9 cellular contexts compared by ENCODE assay signal in the genomic region with DNA sequence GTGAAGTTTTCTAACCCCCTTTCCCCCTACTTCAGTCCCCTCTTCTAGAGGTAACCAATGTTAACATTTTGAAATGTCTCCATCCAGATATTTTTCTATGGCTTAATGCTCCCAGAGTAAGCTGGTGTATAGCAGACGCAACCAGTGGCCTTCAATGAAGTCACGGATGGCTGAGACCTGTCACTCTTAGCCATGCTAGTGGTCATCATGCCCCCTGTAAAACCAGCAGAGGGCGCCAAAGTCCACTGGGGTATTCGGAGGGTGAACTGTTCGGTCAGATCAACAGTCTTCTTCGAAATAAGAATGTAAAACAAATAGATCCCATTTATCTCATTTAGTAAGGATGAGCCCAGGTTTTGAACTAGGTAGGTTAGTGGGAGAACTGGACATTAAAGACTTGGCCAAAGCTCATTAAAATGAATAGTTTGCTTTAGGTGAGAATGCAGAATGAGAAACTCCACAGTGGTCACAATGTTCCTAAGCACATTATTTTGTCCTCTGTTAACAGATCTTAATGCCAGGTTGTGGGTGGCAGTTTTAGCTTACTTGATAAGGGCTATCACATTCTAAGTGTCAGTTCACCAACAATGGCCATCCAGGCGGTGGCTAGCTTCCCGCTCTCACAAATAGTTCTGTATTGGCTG. TPM values are rescaled to one million over a fixed set of nuclear protein-coding genes. Genes with fewer than 3 reads are reported as not detected.
DNase-seq lines count a peak whose midpoint lies in the region; ATAC-seq and TF ChIP-seq lines count a peak whose summit lies in the region.
"Had no signal": no experiment of that assay in that cellular context is flagged by ENCODE, and none has a peak within 500 bp of the region (broad histone marks: within the 10 kb centered on the region; RNA-seq: fewer than 3 reads in every experiment).

No MANE protein-coding gene starts in this region.

- H3K9me3 Mint-ChIP-seq in HFFc6, result no peaks in the 10 kb centered on the region
- peaks cover 4% of the 10 kb centered on the region for H3K9me3 Mint-ChIP-seq in osteocyte (ENCODE audit: unreplicated experiment)

- no peaks in the 10 kb centered on the region for H3K4me1 ChIP-seq in MM.1S (ENCODE audit: low read length)

- H3K79me2 ChIP-seq in MM.1S (ENCODE audit: low read length), result no peaks in the 10 kb centered on the region

- no peaks in the 10 kb centered on the region for H3K36me3 ChIP-seq in MM.1S (replicated peaks; ENCODE audit: insufficient read depth, low read length)

- no peaks in the 10 kb centered on the region for H3K9me2 ChIP-seq in MM.1S (replicated peaks; ENCODE audit: insufficient read depth, low read length)

- ATAC-seq in T-helper 17 cell, result no peak

- TF ChIP-seq CTCF in GM12865 (IDR thresholded peaks at IDR 0.05; ENCODE audit: insufficient read depth, low read depth, low read length, missing control alignments), result peak; percentile 79
- peak; percentile 97 for TF ChIP-seq CTCF in HFFc6 (IDR thresholded peaks at IDR 0.05)
- TF ChIP-seq CTCF in MM.1S (IDR thresholded peaks at IDR 0.05; ENCODE audit: low read length), result peak; percentile 89
- TF ChIP-seq CTCF in epithelial cell of esophagus (IDR thresholded peaks at IDR 0.05; ENCODE audit: insufficient read depth, low read depth, low read length, missing control alignments), result peak; percentile 99
- TF ChIP-seq CTCF in osteocyte (IDR thresholded peaks at IDR 0.05), result peak; percentile 74

- H3K27me3 Mint-ChIP-seq in HFFc6 (ENCODE audit: insufficient read depth) (peaks cover 21% of the 10 kb centered on the region), osteocyte (ENCODE audit: unreplicated experiment) (peaks cover 8% of the 10 kb centered on the region), T-helper 17 cell (peaks cover 17% of the 10 kb centered on the region)

- no peaks in the 10 kb centered on the region for H3F3A ChIP-seq in MM.1S (ENCODE audit: insufficient read depth, low read length)

- no peak overlapping the region for H3K9ac ChIP-seq in MM.1S (ENCODE audit: low read length)

- no peak overlapping the region for H3K27ac Mint-ChIP-seq in HFFc6
- H3K27ac Mint-ChIP-seq in osteocyte (ENCODE audit: unreplicated experiment), result no peak overlapping the region
- H3K27ac Mint-ChIP-seq in T-helper 17 cell, result no peak overlapping the region

- H3K9me3 ChIP-seq in MM.1S (replicated peaks; ENCODE audit: insufficient read depth, low read length), result no peaks in the 10 kb centered on the region
- H3K9me3 ChIP-seq in T-helper 17 cell (ENCODE audit: control insufficient read depth, low read length, poor library complexity, severe bottlenecking), result no peaks in the 10 kb centered on the region

- no peak overlapping the region for H3K4me3 Mint-ChIP-seq in HFFc6
- no peak overlapping the region for H3K4me3 Mint-ChIP-seq in osteocyte (ENCODE audit: unreplicated experiment)
- H3K4me3 Mint-ChIP-seq in T-helper 17 cell, result no peak overlapping the region

- H3K27me3 ChIP-seq in MM.1S (replicated peaks; ENCODE audit: insufficient read depth, low read length), result no peaks in the 10 kb centered on the region

- no peak overlapping the region for H3K4me2 ChIP-seq in MM.1S (ENCODE audit: low read depth, low read length)

- DNase-seq in ACHN (peak; percentile 65), GM12865 (ENCODE audit: low read depth) (peak; percentile 72), HFFc6 (peak; percentile 33), MM.1S (peak; percentile 61), T1000 (lab: John Stamatoyannopoulos, UW) (peak; percentile 37), epithelial cell of esophagus (ENCODE audit: low read depth) (peak; percentile 80), osteocyte (ENCODE audit: extremely low spot score, unreplicated experiment) (peak; percentile 86), T-helper 17 cell (no peak)

- H3K4me1 Mint-ChIP-seq in HFFc6 (ENCODE audit: low read depth) (no peaks in the 10 kb centered on the region; the same call in 1 of the 2 replicates), osteocyte (ENCODE audit: unreplicated experiment) (no peaks in the 10 kb centered on the region), T-helper 17 cell (no peaks in the 10 kb centered on the region)

- no peaks in the 10 kb centered on the region for H4K20me1 ChIP-seq in MM.1S (ENCODE audit: insufficient read depth, low read length)

- H3K36me3 Mint-ChIP-seq in HFFc6 (ENCODE audit: low read depth), result no peaks in the 10 kb centered on the region
- peaks cover under 1% of the 10 kb centered on the region for H3K36me3 Mint-ChIP-seq in osteocyte (ENCODE audit: unreplicated experiment)
- H3K36me3 Mint-ChIP-seq in T-helper 17 cell (ENCODE audit: low read depth), result no peaks in the 10 kb centered on the region

- in situ Hi-C loops in ACHN (cut with HindIII; ENCODE audit: low pct_ligation_motif_present, low pct_unique_long_range_greater_than_20kb, low sequenced_read_pairs), result no loop called here

- H3K4me3 ChIP-seq in GM12865 (ENCODE audit: low read depth, low read length), result no peak overlapping the region
- no peak overlapping the region for H3K4me3 ChIP-seq in MM.1S (ENCODE audit: low read length)
- no peak overlapping the region for H3K4me3 ChIP-seq in epithelial cell of esophagus (ENCODE audit: low read length)

- no peak overlapping the region for H2AFZ ChIP-seq in MM.1S (ENCODE audit: low read length)

- no peak overlapping the region for H3K27ac ChIP-seq in MM.1S (ENCODE audit: low read length)

RNA-seq across cellular contexts. Expression of a gene that starts 8.6 kb away (rescaled TPM):
- not detected for total RNA-seq in HFFc6 (2021; fragmentation: NEBNext Ultra II Directional; extraction: Animal tissue kit (Norgen Biotek cat#: 25700))
- total RNA-seq in osteocyte (not detected in 2 replicates), T-helper 17 cell (not detected)

RNA-seq across cellular contexts. Expression of a gene that starts 27.8 kb away (rescaled TPM):
- total RNA-seq in HFFc6 (2021; fragmentation: NEBNext Ultra II Directional; extraction: Animal tissue kit (Norgen Biotek cat#: 25700)), result not detected
- total RNA-seq in osteocyte (not detected in 2 replicates), T-helper 17 cell (not detected)
- total RNA-seq: mononuclear cell had no signal

RNA-seq across cellular contexts. Expression of a gene that starts 47.1 kb away (rescaled TPM):
- total RNA-seq in HFFc6 (2021; fragmentation: NEBNext Ultra II Directional; extraction: Animal tissue kit (Norgen Biotek cat#: 25700)), result 1 to 10 TPM in 4 of 6 experiments, under 1 TPM in 2; 0.33 to 3.9 (median 1.1) TPM
- total RNA-seq in osteocyte (not detected in 2 replicates), T-helper 17 cell (not detected)

Comparison
In these comparisons a context has a peak if more than half of its experiments do, and no peak if none do; other contexts are left out.
1. DNase-seq: peak in ACHN (single experiment), GM12865 (single experiment), HFFc6 (single experiment), MM.1S (single experiment), T1000 (single experiment), epithelial cell of esophagus (single experiment) and osteocyte (single experiment); none in T-helper 17 cell (0 of 3).
2. Peak in every context shown above with its lines, with median percentiles within 50 percentile points of each other: CTCF ChIP-seq.